Comparison of ENCODE assay signal across 1 cellular context in genomic region chr3:71533588-71533987, GRCh38.
TF ChIP-seq lines count a peak whose summit lies in the region.

No MANE protein-coding gene starts in this region.

TF ChIP-seq in HepG2, 621 proteins besides CTCF, POLR2A, EP300 and RAD21:
- TF ChIP-seq ZNF232 (CRISPR knock-in tag; IDR thresholded peaks at IDR 0.05; ENCODE audit: borderline replicate concordance): no peak
- peak; percentile 44; the same call in 1 of the 2 replicates for TF ChIP-seq CEBPB (IDR thresholded peaks at IDR 0.05; ENCODE audit: borderline replicate concordance, low read depth, low read length)
- no peak for TF ChIP-seq MEF2D (CRISPR knock-in tag; IDR thresholded peaks at IDR 0.05)
- TF ChIP-seq ERF (CRISPR knock-in tag; IDR thresholded peaks at IDR 0.05): no peak
- TF ChIP-seq ZNF275 (CRISPR knock-in tag; IDR thresholded peaks at IDR 0.05; ENCODE audit: borderline replicate concordance): no peak
